ENCODE assay signal across 1 cellular context in genomic region chr19:41872384-41872774, GRCh38.
TF ChIP-seq lines count a peak whose summit lies in the region.

No MANE protein-coding gene starts in this region.

TF ChIP-seq in K562, 482 proteins besides CTCF, POLR2A, EP300 and RAD21:
- TF ChIP-seq ZNF277 (CRISPR knock-in tag; IDR thresholded peaks at IDR 0.05; ENCODE audit: borderline replicate concordance), result no peak
- no peak for TF ChIP-seq ZNF280B (CRISPR knock-in tag; IDR thresholded peaks at IDR 0.05)
- TF ChIP-seq SRF (CRISPR knock-in tag; IDR thresholded peaks at IDR 0.05), result no peak
- no peak for TF ChIP-seq ZKSCAN8 (CRISPR knock-in tag; IDR thresholded peaks at IDR 0.05)
- TF ChIP-seq CHD2 (IDR thresholded peaks at IDR 0.05; ENCODE audit: low read depth, low read length), result 0 out of 2 replicates have a peak, but pooled peaks have one; percentile 13
- TF ChIP-seq CREM (IDR thresholded peaks at IDR 0.05; ENCODE audit: low read depth), result 0 out of 2 replicates have a peak, but pooled peaks have one; percentile 5
- TF ChIP-seq HDAC8 (tag; IDR thresholded peaks at IDR 0.05), result no peak
- TF ChIP-seq SUPT5H (IDR thresholded peaks at IDR 0.05), result peak; percentile 10
- 0 out of 2 replicates have a peak, but pooled peaks have one; percentile 17 for TF ChIP-seq POLR2AphosphoS2 (IDR thresholded peaks at IDR 0.05; ENCODE audit: low read length)
- TF ChIP-seq ZNF217 (CRISPR knock-in tag; IDR thresholded peaks at IDR 0.05), result no peak
- no peak for TF ChIP-seq BRD4 (IDR thresholded peaks at IDR 0.05)
- TF ChIP-seq ETS1 (conservative IDR thresholded peaks at IDR 0.05; ENCODE audit: control insufficient read depth, low read depth, low read length), result 0 out of 2 replicates have a peak, but pooled peaks have one; percentile 10
- TF ChIP-seq ZMIZ1 (IDR thresholded peaks at IDR 0.05; ENCODE audit: low read depth in 2 of 2, low read length in 2 of 2), result no peak
- no peak for TF ChIP-seq ZNF639 (CRISPR knock-in tag; conservative IDR thresholded peaks at IDR 0.05 in 1 of 2, IDR thresholded peaks at IDR 0.05 in 1 of 2)
- peak; percentile 8 for TF ChIP-seq KDM5B (IDR thresholded peaks at IDR 0.05; ENCODE audit: insufficient replicate concordance, low read depth, low read length)
